8 cellular contexts compared by ENCODE assay signal in the genomic region with DNA sequence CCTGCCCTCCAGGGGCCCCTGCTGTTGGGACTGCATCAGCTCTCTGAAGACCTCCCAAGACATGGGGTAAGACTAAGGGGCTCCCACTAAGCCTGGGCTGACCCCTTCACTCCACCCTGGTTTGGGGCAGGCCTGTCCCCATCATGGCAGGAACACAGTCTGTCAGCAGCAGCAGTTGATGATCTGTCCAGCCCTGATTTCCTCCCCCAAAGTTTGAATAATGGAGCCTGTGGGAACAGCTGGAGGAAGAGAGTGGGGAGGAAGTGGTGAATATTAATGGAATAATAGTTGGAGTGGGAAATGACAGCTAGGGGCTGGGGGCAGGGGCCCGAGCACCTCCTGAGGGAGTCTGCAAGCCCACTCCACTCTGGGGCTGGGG. TPM values are rescaled to one million over a fixed set of nuclear protein-coding genes. Genes with fewer than 3 reads are reported as not detected.
DNase-seq lines count a peak whose midpoint lies in the region; ATAC-seq, FAIRE-seq and TF ChIP-seq lines count a peak whose summit lies in the region.

No MANE protein-coding gene starts in this region.

- peak overlapping the region; percentile 80 for H3K27ac ChIP-seq in BLaER1
- peak overlapping the region; percentile 29 for H3K27ac ChIP-seq in endothelial cell of umbilical vein (ENCODE audit: insufficient read depth, low read depth, low read length)
- no peak overlapping the region for H3K27ac ChIP-seq in neural progenitor cell

- TF ChIP-seq CTCF in NB4 (IDR thresholded peaks at IDR 0.05; ENCODE audit: low read depth, low read length) (no peak), endothelial cell of umbilical vein (IDR thresholded peaks at IDR 0.05; ENCODE audit: extremely low read depth in 1 of 2, insufficient read depth in 1 of 2, low read depth in 1 of 2, low read length in 2 of 2) (no peak), neural progenitor cell (IDR thresholded peaks at IDR 0.05) (no peak), omental fat pad (IDR thresholded peaks at IDR 0.05) (no peak)

- POLR2A ChIA-PET in endothelial cell of umbilical vein (lab: Charles Lee): interaction anchor here (0.5 kb wide), 1 partner anchor 81 kb away, joined by 3 read pairs; no protein-coding TSS in a partner anchor

- H3K9me3 ChIP-seq in BLaER1 (no peaks in the 10 kb centered on the region), endothelial cell of umbilical vein (replicated peaks; ENCODE audit: control insufficient read depth, insufficient read depth, low read length) (no peaks in the 10 kb centered on the region), neural progenitor cell (ENCODE audit: low read depth) (no peaks in the 10 kb centered on the region)

- dilution Hi-C loops in endothelial cell of umbilical vein (cut with MboI; ENCODE audit: extremely low pct_ligation_motif_present, low sequenced_read_pairs): no loop called here

- peaks cover 8% of the 10 kb centered on the region for H3F3A ChIP-seq in neural progenitor cell (ENCODE audit: low read depth)

- H3K4me3 ChIP-seq in BLaER1 (peak overlapping the region; percentile 56), NB4 (ENCODE audit: low read depth, low read length) (peak overlapping the region; percentile 38), endothelial cell of umbilical vein (replicated peaks in 1 of 3; ENCODE audit: insufficient read depth in 1 of 3, low read depth in 1 of 3, low read length in 3 of 3) (no peak overlapping the region), neural progenitor cell (peak overlapping the region; percentile 56)

- H3K36me3 Mint-ChIP-seq in neural progenitor cell: peaks cover 10% of the 10 kb centered on the region

- H3K4me1 ChIP-seq in BLaER1 (peaks cover 47% of the 10 kb centered on the region), endothelial cell of umbilical vein (ENCODE audit: control insufficient read depth, extremely low read depth, insufficient read depth, low read length) (peaks cover 25% of the 10 kb centered on the region), neural progenitor cell (peaks cover 10% of the 10 kb centered on the region)

- DNase-seq in NB4 (ENCODE audit: low read depth) (no peak), endothelial cell of umbilical vein (ENCODE audit: low read depth, low spot score) (no peak), neural progenitor cell (ENCODE audit: low spot score) (no peak), omental fat pad (ENCODE audit: low spot score) (no peak), GOT3 (lab: John Stamatoyannopoulos, UW) (no peak)

- BruUV-seq in endothelial cell of umbilical vein (replicated peaks; lab: Mats Ljungman, UMichigan): no TSS peak

- H3K27me3 ChIP-seq in BLaER1: no peaks in the 10 kb centered on the region
- no peaks in the 10 kb centered on the region for H3K27me3 ChIP-seq in endothelial cell of umbilical vein (ENCODE audit: control insufficient read depth in 2 of 2, insufficient read depth in 2 of 2, low read length in 2 of 2)
- no peaks in the 10 kb centered on the region for H3K27me3 ChIP-seq in neural progenitor cell

- H2AFZ ChIP-seq in endothelial cell of umbilical vein (ENCODE audit: low read depth, low read length): no peak overlapping the region
- H2AFZ ChIP-seq in neural progenitor cell (replicated peaks): no peak overlapping the region

- no peak overlapping the region for H3K4me3 Mint-ChIP-seq in neural progenitor cell

- H4K20me1 ChIP-seq in BLaER1 (peaks cover 9% of the 10 kb centered on the region; the same call in 1 of the 2 replicates), endothelial cell of umbilical vein (replicated peaks; ENCODE audit: control insufficient read depth, extremely low read depth, insufficient read depth, low read length) (no peaks in the 10 kb centered on the region), neural progenitor cell (ENCODE audit: low read depth) (no peaks in the 10 kb centered on the region)

- H3K79me2 ChIP-seq in endothelial cell of umbilical vein (ENCODE audit: control insufficient read depth, insufficient read depth, low read length) (peaks cover 5% of the 10 kb centered on the region), neural progenitor cell (ENCODE audit: low read depth) (no peaks in the 10 kb centered on the region)

- H3K9me3 Mint-ChIP-seq in neural progenitor cell: no peaks in the 10 kb centered on the region

- H3K4me2 ChIP-seq in BLaER1: peak overlapping the region; percentile 87
- H3K4me2 ChIP-seq in endothelial cell of umbilical vein (ENCODE audit: insufficient read depth, low read length): peak overlapping the region; percentile 40
- peak overlapping the region; percentile 81 for H3K4me2 ChIP-seq in neural progenitor cell

- H3K36me3 ChIP-seq in BLaER1 (peaks cover 65% of the 10 kb centered on the region), endothelial cell of umbilical vein (ENCODE audit: control insufficient read depth in 2 of 2, extremely low read depth in 1 of 2, insufficient read depth in 2 of 2, low read length in 2 of 2) (peaks cover 0 to 24% of the 10 kb centered on the region in 2 experiments), neural progenitor cell (no peaks in the 10 kb centered on the region)

- no peaks in the 10 kb centered on the region for H3K9me1 ChIP-seq in endothelial cell of umbilical vein (replicated peaks; ENCODE audit: control insufficient read depth, extremely low read depth, insufficient read depth, low read length)

- ATAC-seq in GM19455 (IDR thresholded peaks at IDR 0.05; ENCODE audit: unreplicated experiment): no peak
- no peak for ATAC-seq in HG03097 (IDR thresholded peaks at IDR 0.05; ENCODE audit: low FRiP score, unreplicated experiment)
- no peak for ATAC-seq in omental fat pad (ENCODE audit: low FRiP score)

- CTCF ChIA-PET in endothelial cell of umbilical vein (lab: Charles Lee): interaction anchor here (1.1 to 4.1 kb wide), 7 partner anchors 11 to 142 kb away, joined by 4 to 17 read pairs (median 8); a partner anchor contains a TSS

- peak; percentile 71 for FAIRE-seq in endothelial cell of umbilical vein (lab: Jason Lieb, UNC)

- intact Hi-C loops in endothelial cell of umbilical vein (cut with micrococcal nuclease): no loop called here

- peaks cover 15% of the 10 kb centered on the region for H3K4me1 Mint-ChIP-seq in neural progenitor cell

- H3K9ac ChIP-seq in BLaER1 (peak overlapping the region; percentile 69), endothelial cell of umbilical vein (replicated peaks; ENCODE audit: extremely low read depth, insufficient read depth, low read length) (no peak overlapping the region), neural progenitor cell (no peak overlapping the region)

- H3K27ac Mint-ChIP-seq in neural progenitor cell: no peak overlapping the region

- no peak for TF ChIP-seq POLR2A in NB4 (IDR thresholded peaks at IDR 0.05; ENCODE audit: extremely low read depth, insufficient read length)
- TF ChIP-seq POLR2A in endothelial cell of umbilical vein (IDR thresholded peaks at IDR 0.05; ENCODE audit: low read depth, low read length): no peak

- H3K27me3 Mint-ChIP-seq in neural progenitor cell (ENCODE audit: insufficient read depth, low read depth): peaks cover 8% of the 10 kb centered on the region

RNA-seq across cellular contexts. Expression of a gene that starts 1.3 kb away (rescaled TPM):
- 6.5 and 7.6 TPM in 2 replicates for total RNA-seq in endothelial cell of umbilical vein
- 3.6 and 4.1 TPM in 2 replicates for polyA plus RNA-seq in endothelial cell of umbilical vein
- polyA plus RNA-seq in endothelial cell of umbilical vein (2011; cell fraction: cytosol; rRNA removed): 1.7 and 1.9 TPM in 2 replicates
- 0.61 and 1.1 TPM in 2 replicates for polyA plus RNA-seq in endothelial cell of umbilical vein (2011; cell fraction: nucleus; rRNA removed)
- 4.0 and 4.3 TPM in 2 replicates for polyA plus RNA-seq in endothelial cell of umbilical vein (2012)
- polyA minus RNA-seq in endothelial cell of umbilical vein: 0.70 and 1.8 TPM in 2 replicates
- not detected for polyA minus RNA-seq in endothelial cell of umbilical vein (2011; cell fraction: cytosol; rRNA and poly(A)+ RNA removed)
- 1.3 and 1.5 TPM in 2 replicates for polyA minus RNA-seq in endothelial cell of umbilical vein (2011; cell fraction: nucleus; rRNA and poly(A)+ RNA removed)
- 1.3 TPM in 1 of 2 replicates, not detected in the other for total RNA-seq in neural progenitor cell (ENCODE audit: low replicate concordance)
- total RNA-seq in omental fat pad: 1 to 10 TPM; 1.0 to 7.2 (median 4.7) TPM

RNA-seq across cellular contexts. Expression of a gene that starts 11.2 kb away (rescaled TPM):
- total RNA-seq in endothelial cell of umbilical vein (63.2 and 65.4 TPM in 2 replicates), neural progenitor cell (ENCODE audit: low replicate concordance) (39.8 and 89.4 TPM in 2 replicates), omental fat pad (10 to 100 TPM; 29.2 to 36.7 (median 35.1) TPM)
- polyA plus RNA-seq in endothelial cell of umbilical vein: 124 and 137 TPM in 2 replicates
- polyA plus RNA-seq in endothelial cell of umbilical vein (2011; cell fraction: cytosol; rRNA removed): 110 and 114 TPM in 2 replicates
- 48.6 and 56.2 TPM in 2 replicates for polyA plus RNA-seq in endothelial cell of umbilical vein (2011; cell fraction: nucleus; rRNA removed)
- 68.5 and 73.4 TPM in 2 replicates for polyA plus RNA-seq in endothelial cell of umbilical vein (2012)
- polyA minus RNA-seq in endothelial cell of umbilical vein: 63.9 and 76.2 TPM in 2 replicates
- 22.8 TPM for polyA minus RNA-seq in endothelial cell of umbilical vein (2011; cell fraction: cytosol; rRNA and poly(A)+ RNA removed)
- 14.6 and 16.3 TPM in 2 replicates for polyA minus RNA-seq in endothelial cell of umbilical vein (2011; cell fraction: nucleus; rRNA and poly(A)+ RNA removed)

RNA-seq across cellular contexts. Expression of a gene that starts 14.5 kb away (rescaled TPM):
- total RNA-seq in endothelial cell of umbilical vein: not detected in 2 replicates
- not detected in 2 replicates for polyA plus RNA-seq in endothelial cell of umbilical vein
- polyA plus RNA-seq in endothelial cell of umbilical vein (2011; cell fraction: cytosol; rRNA removed): not detected in 2 replicates
- polyA plus RNA-seq in endothelial cell of umbilical vein (2011; cell fraction: nucleus; rRNA removed): not detected in 2 replicates
- not detected in 2 replicates for polyA plus RNA-seq in endothelial cell of umbilical vein (2012)
- polyA minus RNA-seq in endothelial cell of umbilical vein: not detected in 2 replicates
- not detected for polyA minus RNA-seq in endothelial cell of umbilical vein (2011; cell fraction: cytosol; rRNA and poly(A)+ RNA removed)
- polyA minus RNA-seq in endothelial cell of umbilical vein (2011; cell fraction: nucleus; rRNA and poly(A)+ RNA removed): not detected in 2 replicates
- not detected in 2 replicates for total RNA-seq in neural progenitor cell (ENCODE audit: low replicate concordance)
- not detected for total RNA-seq in omental fat pad

RNA-seq across cellular contexts. Expression of a gene that starts 30.9 kb away (rescaled TPM):
- total RNA-seq in endothelial cell of umbilical vein (12.9 and 16.5 TPM in 2 replicates), neural progenitor cell (ENCODE audit: low replicate concordance) (25.7 and 62.8 TPM in 2 replicates), omental fat pad (10 to 100 TPM; 30.3 to 47.0 (median 39.1) TPM)
- polyA plus RNA-seq in endothelial cell of umbilical vein: 50.4 and 63.6 TPM in 2 replicates
- polyA plus RNA-seq in endothelial cell of umbilical vein (2011; cell fraction: cytosol; rRNA removed): 24.8 and 32.7 TPM in 2 replicates
- polyA plus RNA-seq in endothelial cell of umbilical vein (2011; cell fraction: nucleus; rRNA removed): 20.3 and 25.9 TPM in 2 replicates
- polyA plus RNA-seq in endothelial cell of umbilical vein (2012): 10.6 and 29.3 TPM in 2 replicates
- polyA minus RNA-seq in endothelial cell of umbilical vein: 17.0 and 19.4 TPM in 2 replicates
- 32.4 TPM for polyA minus RNA-seq in endothelial cell of umbilical vein (2011; cell fraction: cytosol; rRNA and poly(A)+ RNA removed)
- polyA minus RNA-seq in endothelial cell of umbilical vein (2011; cell fraction: nucleus; rRNA and poly(A)+ RNA removed): 11.6 and 23.5 TPM in 2 replicates

RNA-seq across cellular contexts. Expression of a gene that starts 31.3 kb away (rescaled TPM):
- total RNA-seq in endothelial cell of umbilical vein: 13.8 and 14.0 TPM in 2 replicates
- polyA plus RNA-seq in endothelial cell of umbilical vein: 20.9 and 24.0 TPM in 2 replicates
- 20.1 and 23.0 TPM in 2 replicates for polyA plus RNA-seq in endothelial cell of umbilical vein (2011; cell fraction: cytosol; rRNA removed)
- polyA plus RNA-seq in endothelial cell of umbilical vein (2011; cell fraction: nucleus; rRNA removed): 9.1 and 9.4 TPM in 2 replicates
- 16.0 and 19.5 TPM in 2 replicates for polyA plus RNA-seq in endothelial cell of umbilical vein (2012)
- polyA minus RNA-seq in endothelial cell of umbilical vein: 3.8 and 5.5 TPM in 2 replicates
- 19.0 TPM for polyA minus RNA-seq in endothelial cell of umbilical vein (2011; cell fraction: cytosol; rRNA and poly(A)+ RNA removed)
- 3.1 and 3.6 TPM in 2 replicates for polyA minus RNA-seq in endothelial cell of umbilical vein (2011; cell fraction: nucleus; rRNA and poly(A)+ RNA removed)
- total RNA-seq in neural progenitor cell (ENCODE audit: low replicate concordance): 10.3 and 26.0 TPM in 2 replicates
- 10 to 100 TPM; 13.2 to 17.3 (median 15.7) TPM for total RNA-seq in omental fat pad

Comparison
In these comparisons a context has a peak if more than half of its experiments do, and no peak if none do; other contexts are left out.
1. H3K4me3 ChIP-seq: peak in BLaER1 (single experiment), NB4 (single experiment) and neural progenitor cell (single experiment); none in endothelial cell of umbilical vein (0 of 3).
2. Peak in every context shown above with its lines, with median percentiles within 50 percentile points of each other: H3K4me2 ChIP-seq.